ENCODE assay signal across 8 cellular contexts in genomic region chr1:161529463-161530104, GRCh38. TPM values are rescaled to one million over a fixed set of nuclear protein-coding genes. Genes with fewer than 3 reads are reported as not detected.
DNase-seq lines count a peak whose midpoint lies in the region; ATAC-seq and TF ChIP-seq lines count a peak whose summit lies in the region.
"Not testable (repeated sequence)": the region's sequence is repeated elsewhere in the genome, so short reads cannot be mapped to it uniquely, and the experiment has no call there.

No MANE protein-coding gene starts in this region.

- not testable (repeated sequence) for H3K9me2 ChIP-seq in DOHH2 (replicated peaks; ENCODE audit: control insufficient read depth, low read length); Karpas-422 (replicated peaks; ENCODE audit: insufficient read depth, low read length)

- H3K4me3 ChIP-seq in DOHH2 (ENCODE audit: low read length): peak overlapping the region; percentile 80
- H3K4me3 ChIP-seq in Karpas-422 (ENCODE audit: low read length): peak overlapping the region; percentile 71
- peak overlapping the region; percentile 69 for H3K4me3 ChIP-seq in SJCRH30
- H3K4me3 ChIP-seq in iPS-20b (ENCODE audit: low read length): peak overlapping the region; percentile 92
- H3K4me3 ChIP-seq in neutrophil (ENCODE audit: low read depth in 1 of 2, low read length in 1 of 2): peak overlapping the region; percentile 65 to 71
- peak overlapping the region in 1 of 4 donors; percentile 87 for H3K4me3 ChIP-seq in transverse colon

- not testable (repeated sequence) for ATAC-seq in effector memory CD8-positive, alpha-beta T cell (replicated peaks)

- H4K20me1 ChIP-seq in DOHH2 (ENCODE audit: control insufficient read depth, insufficient read depth, low read depth, low read length); Karpas-422 (ENCODE audit: insufficient read depth, low read depth, low read length): not testable (repeated sequence)

- not testable (repeated sequence) for DNase-seq in Karpas-422; activated T-helper 2 cell treated with anti-CD3 and anti-CD28 coated beads, Interferon-gamma antibody, Interleukin-2, Interleukin-4, amounts not matched to agents 10 μg/mL and 5 μg/mL and 100 μg/mL, durations not matched to agents 14 hours and 24 hours and 36 hours (ENCODE audit: low spot score); effector memory CD8-positive, alpha-beta T cell; transverse colon
- peak; percentile 10 to 48 for DNase-seq in SJCRH30

- peak overlapping the region; percentile 95 for H3K27ac Mint-ChIP-seq in activated T-helper 2 cell treated with anti-CD3 and anti-CD28 coated beads, Interferon-gamma antibody, Interleukin-2, Interleukin-4, amounts not matched to agents 10 μg/mL and 5 μg/mL and 100 μg/mL, durations not matched to agents 14 hours and 24 hours and 36 hours
- H3K27ac Mint-ChIP-seq in effector memory CD8-positive, alpha-beta T cell: peak overlapping the region; percentile 100

- peak overlapping the region; percentile 59 for H3K4me2 ChIP-seq in DOHH2 (ENCODE audit: low read length)
- H3K4me2 ChIP-seq in Karpas-422 (ENCODE audit: low read depth, low read length, poor library complexity, severe bottlenecking): peak overlapping the region; percentile 90

- not testable (repeated sequence) for H3K79me2 ChIP-seq in DOHH2 (ENCODE audit: control insufficient read depth, low read length); Karpas-422 (ENCODE audit: low read length)

- H3K9me3 ChIP-seq in DOHH2 (ENCODE audit: control insufficient read depth, insufficient read depth, low read length); Karpas-422 (ENCODE audit: low read length); SJCRH30 (replicated peaks); iPS-20b (ENCODE audit: insufficient read depth, low read depth, low read length); neutrophil; transverse colon: not testable (repeated sequence)

- peak overlapping the region; percentile 91 for H3K4me3 Mint-ChIP-seq in activated T-helper 2 cell treated with anti-CD3 and anti-CD28 coated beads, Interferon-gamma antibody, Interleukin-2, Interleukin-4, amounts not matched to agents 10 μg/mL and 5 μg/mL and 100 μg/mL, durations not matched to agents 14 hours and 24 hours and 36 hours (ENCODE audit: low read depth)
- peak overlapping the region; percentile 94 to 99 for H3K4me3 Mint-ChIP-seq in effector memory CD8-positive, alpha-beta T cell

- not testable (repeated sequence) for TF ChIP-seq POLR2A in transverse colon (IDR thresholded peaks at IDR 0.05)

- peaks cover 21% of the 10 kb centered on the region for H3K4me1 Mint-ChIP-seq in activated T-helper 2 cell treated with anti-CD3 and anti-CD28 coated beads, Interferon-gamma antibody, Interleukin-2, Interleukin-4, amounts not matched to agents 10 μg/mL and 5 μg/mL and 100 μg/mL, durations not matched to agents 14 hours and 24 hours and 36 hours (ENCODE audit: low read depth)
- H3K4me1 Mint-ChIP-seq in effector memory CD8-positive, alpha-beta T cell (ENCODE audit: low read depth in 2 of 2): peaks cover 15 to 22% of the 10 kb centered on the region in 2 donors

- TF ChIP-seq CTCF in DOHH2 (IDR thresholded peaks at IDR 0.05; ENCODE audit: low read depth, low read length, poor library complexity, severe bottlenecking); neutrophil (IDR thresholded peaks at IDR 0.05); transverse colon (IDR thresholded peaks at IDR 0.05): not testable (repeated sequence)

- WGBS in transverse colon (ENCODE audit: low coverage in 1 of 2), 2 donors: 5 to 49% methylated on average over 4 to 19 of the region's 19 CpGs

- in situ Hi-C loops in transverse colon (cut with MboI; ENCODE audit: low pct_ligation_motif_present in 1 of 4, low pct_unique_long_range_greater_than_20kb in 1 of 4, low sequenced_read_pairs in 3 of 4): not testable (repeated sequence)

- H3K9me3 Mint-ChIP-seq in activated T-helper 2 cell treated with anti-CD3 and anti-CD28 coated beads, Interferon-gamma antibody, Interleukin-2, Interleukin-4, amounts not matched to agents 10 μg/mL and 5 μg/mL and 100 μg/mL, durations not matched to agents 14 hours and 24 hours and 36 hours; effector memory CD8-positive, alpha-beta T cell: not testable (repeated sequence)

- H3K27me3 ChIP-seq in DOHH2 (ENCODE audit: control insufficient read depth, low read length): peaks cover 26% of the 10 kb centered on the region
- H3K27me3 ChIP-seq in Karpas-422 (ENCODE audit: low read length); SJCRH30; neutrophil: not testable (repeated sequence)
- H3K27me3 ChIP-seq in iPS-20b (ENCODE audit: insufficient read depth, low read length): peaks cover 48% of the 10 kb centered on the region
- H3K27me3 ChIP-seq in transverse colon: peaks cover 15% of the 10 kb centered on the region

- peaks cover 12% of the 10 kb centered on the region for H3F3A ChIP-seq in DOHH2 (ENCODE audit: control insufficient read depth, insufficient read depth)

- not testable (repeated sequence) for TF ChIP-seq EP300 in transverse colon (IDR thresholded peaks at IDR 0.05; ENCODE audit: low read depth)

- H3K4me1 ChIP-seq in DOHH2 (ENCODE audit: control insufficient read depth, low read length): peaks cover 13% of the 10 kb centered on the region
- peaks cover 18% of the 10 kb centered on the region for H3K4me1 ChIP-seq in Karpas-422 (ENCODE audit: low read length)
- H3K4me1 ChIP-seq in SJCRH30: not testable (repeated sequence)
- H3K4me1 ChIP-seq in iPS-20b (ENCODE audit: insufficient read depth, low read length): peaks cover 11% of the 10 kb centered on the region; the same call in 1 of the 2 replicates
- peaks cover 54 to 69% of the 10 kb centered on the region in 2 experiments for H3K4me1 ChIP-seq in neutrophil (ENCODE audit: control insufficient read depth in 1 of 2, insufficient read depth in 1 of 2, low read depth in 1 of 2, low read length in 1 of 2)
- peaks cover 0 to 28% (median 14%) of the 10 kb centered on the region in 4 donors for H3K4me1 ChIP-seq in transverse colon

- not testable (repeated sequence) for H3K36me3 ChIP-seq in DOHH2 (ENCODE audit: control insufficient read depth, low read length); Karpas-422 (ENCODE audit: insufficient read depth, low read length); SJCRH30; iPS-20b (ENCODE audit: insufficient read depth, low read depth, low read length); transverse colon
- H3K36me3 ChIP-seq in neutrophil: peaks cover 20% of the 10 kb centered on the region

- H3K9ac ChIP-seq in Karpas-422 (ENCODE audit: low read length): peak overlapping the region; percentile 63; the same call in 1 of the 2 replicates
- H3K9ac ChIP-seq in iPS-20b (ENCODE audit: low read depth, low read length): not testable (repeated sequence)

- H3K27me3 Mint-ChIP-seq in activated T-helper 2 cell treated with anti-CD3 and anti-CD28 coated beads, Interferon-gamma antibody, Interleukin-2, Interleukin-4, amounts not matched to agents 10 μg/mL and 5 μg/mL and 100 μg/mL, durations not matched to agents 14 hours and 24 hours and 36 hours (ENCODE audit: low read depth): peaks cover 16% of the 10 kb centered on the region
- H3K27me3 Mint-ChIP-seq in effector memory CD8-positive, alpha-beta T cell: not testable (repeated sequence)

- intact Hi-C loops in activated T-helper 2 cell treated with anti-CD3 and anti-CD28 coated beads, Interferon-gamma antibody, Interleukin-2, Interleukin-4, amounts not matched to agents 10 μg/mL and 5 μg/mL and 100 μg/mL, durations not matched to agents 14 hours and 24 hours and 36 hours (cut with micrococcal nuclease): loop anchor here (2.0 to 5.0 kb wide), 2 partner anchors 43 to 83 kb away; no protein-coding TSS in a partner anchor
- intact Hi-C loops in transverse colon (cut with DNase I; ENCODE audit: low total_unique reads): not testable (repeated sequence)

- not testable (repeated sequence) for H2AFZ ChIP-seq in Karpas-422 (ENCODE audit: low read length)

- H3K27ac ChIP-seq in DOHH2 (ENCODE audit: low read depth, low read length); Karpas-422 (ENCODE audit: low read length); SJCRH30; iPS-20b (ENCODE audit: low read length): not testable (repeated sequence)
- H3K27ac ChIP-seq in neutrophil: peak overlapping the region; percentile 89
- H3K27ac ChIP-seq in transverse colon: peak overlapping the region; percentile 87 to 95 (median 90)

- not testable (repeated sequence) for H3K36me3 Mint-ChIP-seq in activated T-helper 2 cell treated with anti-CD3 and anti-CD28 coated beads, Interferon-gamma antibody, Interleukin-2, Interleukin-4, amounts not matched to agents 10 μg/mL and 5 μg/mL and 100 μg/mL, durations not matched to agents 14 hours and 24 hours and 36 hours (ENCODE audit: low read depth)
- peaks cover 36% of the 10 kb centered on the region for H3K36me3 Mint-ChIP-seq in effector memory CD8-positive, alpha-beta T cell (ENCODE audit: insufficient read depth)

RNA-seq across cellular contexts. Expression of gene HSPA6, which starts 5.2 kb away (rescaled TPM):
- 14.6 and 31.9 TPM in 2 replicates for total RNA-seq in Karpas-422 (2014; rRNA removed; shearing (Covaris generic); ENCODE audit: low replicate concordance)
- total RNA-seq in SJCRH30 (2014; rRNA removed; shearing (Covaris generic)): 0.13 and 0.18 TPM in 2 replicates
- total RNA-seq in activated T-helper 2 cell treated with anti-CD3 and anti-CD28 coated beads, Interferon-gamma antibody, Interleukin-2, Interleukin-4, amounts not matched to agents 10 μg/mL and 5 μg/mL and 100 μg/mL, durations not matched to agents 14 hours and 24 hours and 36 hours: 4.4 and 4.9 TPM in 2 replicates
- total RNA-seq in transverse colon: 1 to 10 TPM in 2 of 4 donors, under 1 TPM in 1, not detected in 1; 0.82 to 2.2 (median 1.6) TPM

RNA-seq across cellular contexts. Expression of gene FCGR3A, which starts 20.0 kb away (rescaled TPM):
- not detected in 2 replicates for total RNA-seq in Karpas-422 (2014; rRNA removed; shearing (Covaris generic); ENCODE audit: low replicate concordance)
- total RNA-seq in SJCRH30 (2014; rRNA removed; shearing (Covaris generic)): not detected in 2 replicates
- not detected in 2 replicates for total RNA-seq in activated T-helper 2 cell treated with anti-CD3 and anti-CD28 coated beads, Interferon-gamma antibody, Interleukin-2, Interleukin-4, amounts not matched to agents 10 μg/mL and 5 μg/mL and 100 μg/mL, durations not matched to agents 14 hours and 24 hours and 36 hours
- total RNA-seq in transverse colon: 10 to 100 TPM in 1 of 4 donors, 1 to 10 TPM in 2, under 1 TPM in 1; 0.75 to 21.7 (median 5.3) TPM

RNA-seq across cellular contexts. Expression of gene FCGR2A, which starts 24.3 kb away (rescaled TPM):
- 3.9 and 4.6 TPM in 2 replicates for total RNA-seq in Karpas-422 (2014; rRNA removed; shearing (Covaris generic); ENCODE audit: low replicate concordance)
- total RNA-seq in SJCRH30 (2014; rRNA removed; shearing (Covaris generic)): 1.1 and 1.8 TPM in 2 replicates
- total RNA-seq in activated T-helper 2 cell treated with anti-CD3 and anti-CD28 coated beads, Interferon-gamma antibody, Interleukin-2, Interleukin-4, amounts not matched to agents 10 μg/mL and 5 μg/mL and 100 μg/mL, durations not matched to agents 14 hours and 24 hours and 36 hours: 0.50 and 0.60 TPM in 2 replicates
- total RNA-seq in transverse colon: 10 to 100 TPM; 10.7 to 37.8 (median 17.8) TPM
